Comparison of ENCODE assay signal across 22 cellular contexts in the genomic region with DNA sequence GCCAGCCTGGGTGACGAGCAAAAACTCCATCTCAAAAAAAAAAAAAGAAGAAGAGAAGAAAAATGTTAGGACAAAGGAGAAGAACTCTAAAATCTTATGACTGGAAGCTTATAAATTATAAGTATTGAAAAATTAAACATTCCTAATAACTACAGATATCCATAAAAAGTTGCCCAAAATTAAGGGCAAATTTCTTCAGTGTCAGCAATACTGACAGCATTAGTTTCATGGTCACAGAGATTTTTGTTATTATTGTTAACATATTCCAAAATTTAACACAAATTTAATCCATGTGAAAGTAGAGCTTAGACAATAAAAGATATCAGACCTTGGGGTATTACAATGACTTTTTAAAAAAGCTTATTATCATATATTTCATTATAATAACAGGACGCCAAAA.
A peak's percentile ranks its signal among the peaks of the same experiment; 100 is the strongest.
DNase-seq lines count a peak whose midpoint lies in the region; ATAC-seq, FAIRE-seq and TF ChIP-seq lines count a peak whose summit lies in the region.
"Had no signal": no experiment of that assay in that cellular context is flagged by ENCODE, and none has a peak within 500 bp of the region (broad histone marks: within the 10 kb centered on the region; RNA-seq: fewer than 3 reads in every experiment).

No MANE protein-coding gene starts in this region.

- BruUV-seq in HepG2 (replicated peaks; lab: Mats Ljungman, UMichigan): no TSS peak
- no TSS peak for BruUV-seq in K562 (replicated peaks; lab: Mats Ljungman, UMichigan)

- TF ChIP-seq RAD21 in HepG2 (CRISPR knock-in tag; IDR thresholded peaks at IDR 0.05) (no peak), K562 (CRISPR knock-in tag; conservative IDR thresholded peaks at IDR 0.05 in 1 of 2, IDR thresholded peaks at IDR 0.05 in 1 of 2) (no peak)

- no peak overlapping the region for H3K4me2 ChIP-seq in HepG2 (ENCODE audit: low read depth, low read length)
- no peak overlapping the region for H3K4me2 ChIP-seq in K562 (ENCODE audit: insufficient read depth, low read length)
- H3K4me2 ChIP-seq: BLaER1 had no signal

- no peak for ATAC-seq in HepG2
- no peak for ATAC-seq in right lobe of liver
- no peak for ATAC-seq in K562

- no peaks in the 10 kb centered on the region for H3K9me1 ChIP-seq in K562 (ENCODE audit: control insufficient read depth, insufficient read depth, low read length)

- H3K27me3 ChIP-seq in HepG2 (ENCODE audit: control insufficient read depth in 1 of 2, insufficient read depth in 2 of 2, low read length in 2 of 2) (peaks cover 2 to 33% of the 10 kb centered on the region in 2 experiments; a peak in 4 of 5 replicates), right lobe of liver (peaks cover 5 to 17% of the 10 kb centered on the region in 2 donors), K562 (ENCODE audit: control insufficient read depth in 2 of 2, insufficient read depth in 2 of 2, low read length in 2 of 2) (peaks cover 12 to 13% of the 10 kb centered on the region in 2 experiments; a peak in 3 of 5 replicates)

- POLR2A ChIA-PET in HepG2 (lab: Yijun Ruan, JAX) (no interaction called here), K562 (lab: Yijun Ruan, JAX) (no interaction called here)

- H3K27ac ChIP-seq in HepG2 (ENCODE audit: extremely low read length, insufficient read depth, low read length): no peak overlapping the region
- no peak overlapping the region for H3K27ac ChIP-seq in right lobe of liver
- H3K27ac ChIP-seq in K562 (ENCODE audit: extremely low read depth, low read depth, low read length): no peak overlapping the region
- H3K27ac ChIP-seq: 22Rv1, BLaER1 had no signal

- CTCF ChIA-PET in HepG2 (lab: Yijun Ruan, JAX; ENCODE audit: low intra/inter-chr PET ratio, low total read pairs) (no interaction called here), K562 (lab: Yijun Ruan, JAX; ENCODE audit: low intra/inter-chr PET ratio) (no interaction called here)

- in situ Hi-C loops in HepG2 (cut with HindIII; ENCODE audit: extremely low pct_ligation_motif_present, low pct_unique_long_range_greater_than_20kb) (no loop called here), K562 (cut with MboI) (no loop called here)

- H3K4me3 ChIP-seq in HepG2 (replicated peaks in 1 of 3; ENCODE audit: insufficient read depth in 1 of 3, low read depth in 2 of 3, low read length in 3 of 3) (no peak overlapping the region), right lobe of liver (no peak overlapping the region), K562 (no peak overlapping the region)
- H3K4me3 ChIP-seq: BLaER1 had no signal

- H3K36me3 ChIP-seq in HepG2 (replicated peaks in 1 of 2; ENCODE audit: control insufficient read depth in 1 of 2, insufficient read depth in 2 of 2, low read length in 2 of 2) (no peaks in the 10 kb centered on the region), right lobe of liver (no peaks in the 10 kb centered on the region), K562 (ENCODE audit: control insufficient read depth, insufficient read depth, low read length) (no peaks in the 10 kb centered on the region)
- H3K36me3 ChIP-seq: BE2C, BLaER1 had no signal

- no peak for TF ChIP-seq CTCF in HepG2 (CRISPR knock-in tag; IDR thresholded peaks at IDR 0.05)
- no peak for TF ChIP-seq CTCF in right lobe of liver (IDR thresholded peaks at IDR 0.05)
- TF ChIP-seq CTCF in K562 (IDR thresholded peaks at IDR 0.05 in 2 of 3, conservative IDR thresholded peaks at IDR 0.05 in 1 of 3; ENCODE audit: insufficient read depth in 2 of 3, low read depth in 1 of 3, low read length in 3 of 3): no peak

- FAIRE-seq in HepG2 (lab: Jason Lieb, UNC) (no peak), K562 (lab: Jason Lieb, UNC) (no peak)
- FAIRE-seq: G401.6, GM12891, GM19239 had no signal

- H4K20me1 ChIP-seq in HepG2 (ENCODE audit: insufficient read depth, low read length) (no peaks in the 10 kb centered on the region), K562 (replicated peaks; ENCODE audit: control insufficient read depth, insufficient read depth, low read length) (no peaks in the 10 kb centered on the region)
- H4K20me1 ChIP-seq: BLaER1 had no signal

- H3K79me2 ChIP-seq in HepG2 (ENCODE audit: insufficient read depth, low read length) (no peaks in the 10 kb centered on the region), K562 (ENCODE audit: control insufficient read depth, insufficient read depth, low read length) (no peaks in the 10 kb centered on the region)

- H3K9ac ChIP-seq in HepG2 (ENCODE audit: insufficient read depth, low read depth, low read length) (no peak overlapping the region), K562 (ENCODE audit: insufficient read depth in 1 of 2, low read depth in 2 of 2, low read length in 2 of 2) (no peak overlapping the region)
- H3K9ac ChIP-seq: BLaER1 had no signal

- H3K9me3 ChIP-seq in HepG2 (ENCODE audit: low read length): no peaks in the 10 kb centered on the region
- H3K9me3 ChIP-seq in right lobe of liver: no peaks in the 10 kb centered on the region
- no peaks in the 10 kb centered on the region for H3K9me3 ChIP-seq in K562 (replicated peaks; ENCODE audit: control insufficient read depth, insufficient read depth, low read depth, low read length)
- H3K9me3 ChIP-seq: BE2C had no signal

- WGBS in HepG2 (ENCODE audit: low lambda C conversion rate): 41% methylated on average over 2 of the region's 2 CpGs
- WGBS in right lobe of liver (ENCODE audit: insufficient coverage, low coverage, low lambda C conversion rate, missing lambda C conversion rate): 77% methylated on average over 2 of the region's 2 CpGs
- 17% methylated on average over 1 of the region's 2 CpGs for WGBS in K562 (ENCODE audit: insufficient coverage, low coverage, missing lambda C conversion rate)

- TF ChIP-seq EP300 in HepG2 (IDR thresholded peaks at IDR 0.05; ENCODE audit: low read depth in 2 of 2, low read length in 2 of 2) (no peak), HepG2 (CRISPR knock-in tag; IDR thresholded peaks at IDR 0.05; ENCODE audit: borderline replicate concordance) (no peak), K562 (IDR thresholded peaks at IDR 0.05; ENCODE audit: low read length) (no peak)

- H3K4me1 ChIP-seq in HepG2 (ENCODE audit: insufficient read depth, low read length) (0 out of 2 replicates have a peak, but pooled peaks cover 8% of the 10 kb centered on the region), right lobe of liver (peaks cover 0 to 11% (median 3%) of the 10 kb centered on the region in 4 donors), K562 (replicated peaks in 1 of 2; ENCODE audit: control insufficient read depth in 2 of 2, insufficient read depth in 2 of 2, low read length in 2 of 2) (peaks cover 10 to 11% of the 10 kb centered on the region in 2 experiments; a peak in 3 of 5 replicates)
- H3K4me1 ChIP-seq: BE2C, BLaER1 had no signal

- intact Hi-C loops in HepG2 (cut with micrococcal nuclease; ENCODE audit: unreplicated experiment): no loop called here
- intact Hi-C loops in right lobe of liver (cut with DNase I): no loop called here
- intact Hi-C loops in K562 (cut with micrococcal nuclease): no loop called here

- no peak for DNase-seq in HepG2 (ENCODE audit: low spot score)
- DNase-seq in right lobe of liver: no peak
- DNase-seq in K562 (ENCODE audit: extremely low read depth in 1 of 4, low spot score in 3 of 4): no peak
- no peak for DNase-seq in stimulated activated CD4-positive, alpha-beta T cell treated with anti-CD3 and anti-CD28 coated beads, Interleukin-15, amount 100 ng/mL, for 24 hours
- no peak for DNase-seq in DMS79 (lab: John Stamatoyannopoulos, UW)
- DNase-seq: ACHN; BE2C; C1 segment of cervical spinal cord; CD4-positive, alpha-beta memory T cell; CD4-positive, CD25-positive, alpha-beta regulatory T cell; CD8-positive, alpha-beta memory T cell; COR-L47; DMS 273 treated with DMSO at 0.1 percent for 48 hours; DMS153; DMS53; DMS79 treated with DMSO at 0.1 percent for 48 hours; GF-D8 had no signal

- no peak overlapping the region for H2AFZ ChIP-seq in HepG2 (ENCODE audit: low read length)
- H2AFZ ChIP-seq in K562 (ENCODE audit: low read depth, low read length): no peak overlapping the region

- TF ChIP-seq POLR2A in HepG2 (IDR thresholded peaks at IDR 0.05; ENCODE audit: insufficient read depth in 1 of 2, low read depth in 2 of 2, low read length in 2 of 2) (no peak), right lobe of liver (IDR thresholded peaks at IDR 0.05) (no peak), K562 (conservative IDR thresholded peaks at IDR 0.05) (no peak)

TF ChIP-seq in HepG2, 621 proteins besides CTCF, POLR2A, EP300 and RAD21 (continues in another document):
- TF ChIP-seq MAFK (conservative IDR thresholded peaks at IDR 0.05 in 1 of 2, IDR thresholded peaks at IDR 0.05 in 1 of 2; ENCODE audit: low read length in 2 of 2) (peak; percentile 71), NFE2 (CRISPR knock-in tag; IDR thresholded peaks at IDR 0.05) (no peak), MAFF (IDR thresholded peaks at IDR 0.05; ENCODE audit: low read depth, low read length) (peak; percentile 57; the same call in 1 of the 2 replicates)
- TF ChIP-seq, protein P1, sequence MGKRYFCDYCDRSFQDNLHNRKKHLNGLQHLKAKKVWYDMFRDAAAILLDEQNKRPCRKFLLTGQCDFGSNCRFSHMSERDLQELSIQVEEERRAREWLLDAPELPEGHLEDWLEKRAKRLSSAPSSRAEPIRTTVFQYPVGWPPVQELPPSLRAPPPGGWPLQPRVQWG (CRISPR knock-in tag; IDR thresholded peaks at IDR 0.05; ENCODE audit: borderline replicate concordance, low read depth): no peak

TF ChIP-seq in K562, 482 proteins besides CTCF, POLR2A, EP300 and RAD21:
- 0 out of 2 replicates have a peak, but pooled peaks have one; percentile 30 for TF ChIP-seq MAFF (IDR thresholded peaks at IDR 0.05; ENCODE audit: low read length)
- TF ChIP-seq ZFP30 (CRISPR knock-in tag; IDR thresholded peaks at IDR 0.05; ENCODE audit: borderline replicate concordance): no peak
- TF ChIP-seq MAFG (tag; conservative IDR thresholded peaks at IDR 0.05): 0 out of 2 replicates have a peak, but pooled peaks have one; percentile 24
- TF ChIP-seq ZNF316 (IDR thresholded peaks at IDR 0.05): peak; percentile 78
- TF ChIP-seq C11orf30 (IDR thresholded peaks at IDR 0.05; ENCODE audit: low read depth): peak; percentile 44; the same call in 1 of the 2 replicates
- no peak for TF ChIP-seq TAF7 (tag; IDR thresholded peaks at IDR 0.05)
- no peak for TF ChIP-seq ZNF174 (CRISPR knock-in tag; IDR thresholded peaks at IDR 0.05)

Comparison
In these comparisons a context has a peak if more than half of its experiments do, and no peak if none do; other contexts are left out.
1. Of the 241 proteins assayed by ChIP-seq in both HepG2 and K562: peak only in HepG2: MAFK; only in K562: MAFG; in both: MAFF; in neither: 238.